ENCODE assay signal across 23 cellular contexts in the genomic region with DNA sequence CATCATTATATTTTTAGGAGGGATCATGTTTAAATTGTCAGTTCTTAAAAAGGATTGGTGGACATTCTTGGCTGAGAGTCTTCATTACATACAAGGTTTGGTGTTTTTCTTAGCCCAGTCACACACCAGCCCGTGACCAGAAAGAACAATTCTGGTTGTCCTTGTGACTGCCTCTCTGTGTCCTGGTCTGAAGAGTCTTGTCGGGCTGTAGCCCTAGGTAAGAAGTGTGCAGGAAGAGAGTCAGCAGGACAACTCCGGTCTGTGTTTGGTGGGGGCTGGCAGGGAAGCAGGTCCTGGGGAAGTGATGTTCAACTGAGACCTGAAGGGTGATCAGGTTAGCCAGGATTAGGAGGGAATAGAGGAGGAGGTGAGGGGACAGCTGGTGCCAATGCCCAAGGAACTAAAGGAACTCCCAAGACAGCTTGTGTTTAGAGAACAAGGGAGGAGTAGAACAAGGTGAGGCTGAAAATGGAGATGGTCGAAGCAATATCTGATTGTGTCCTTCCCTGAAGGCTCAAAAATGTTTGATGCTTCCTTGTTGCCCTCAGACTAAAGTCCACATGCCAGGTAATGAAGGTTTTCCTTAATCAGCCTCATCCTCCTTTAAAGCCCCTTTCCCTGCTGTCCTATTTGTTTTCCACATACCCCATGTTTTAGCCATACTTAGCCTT.
"Had no signal": no experiment of that assay in that cellular context is flagged by ENCODE, and none has a peak within 500 bp of the region (broad histone marks: within the 10 kb centered on the region; RNA-seq: fewer than 3 reads in every experiment).

No MANE protein-coding gene starts in this region.

- H3K27ac Mint-ChIP-seq: activated naive CD4-positive, alpha-beta T cell treated with anti-CD3 and anti-CD28 coated beads, Interleukin-2, amount 10 ng/mL, durations not matched to agents 7 days and 5 days; activated T-cell treated with anti-CD3 and anti-CD28 coated beads, Interleukin-2, amount 50 U/mL, for 72 hours; natural killer cell treated with Interleukin-12 subunit alpha and Interleukin-12 subunit beta and Interleukin-15 and Interleukin-18, amount 100 ng/mL, for 72 hours; T-helper 2 cell treated with Interferon-gamma antibody and Interleukin-4, amounts not matched to agents 5 μg/mL and 100 μg/mL, for 36 hours had no signal

- H3K4me1 Mint-ChIP-seq: stimulated activated naive CD8-positive, alpha-beta T cell treated with anti-CD3 and anti-CD28 coated beads, Interleukin-15, amount 100 ng/mL, for 72 hours had no signal

- H3K4me3 ChIP-seq: body of pancreas, dorsolateral prefrontal cortex, esophagus muscularis mucosa, gastrocnemius medialis, left ventricle myocardium inferior, pancreas, tibial nerve had no signal

- ATAC-seq: activated T-cell treated with anti-CD3 and anti-CD28 coated beads, Interleukin-2, amount 50 U/mL, for 72 hours; body of pancreas; gastrocnemius medialis; natural killer cell treated with Interleukin-12 subunit alpha and Interleukin-12 subunit beta and Interleukin-15 and Interleukin-18, amount 100 ng/mL, for 72 hours; pancreas; stimulated activated naive CD8-positive, alpha-beta T cell treated with anti-CD3 and anti-CD28 coated beads, Interleukin-15, amount 100 ng/mL, for 72 hours had no signal

- H3K27ac ChIP-seq: body of pancreas, dorsolateral prefrontal cortex, esophagus muscularis mucosa, gastrocnemius medialis, left ventricle myocardium inferior, pancreas had no signal

- H3K9me3 Mint-ChIP-seq: activated naive CD4-positive, alpha-beta T cell treated with anti-CD3 and anti-CD28 coated beads, Interleukin-2, amount 10 ng/mL, durations not matched to agents 7 days and 5 days; activated T-cell treated with anti-CD3 and anti-CD28 coated beads, Interleukin-2, amount 50 U/mL, for 72 hours; natural killer cell treated with Interleukin-12 subunit alpha and Interleukin-12 subunit beta and Interleukin-15 and Interleukin-18, amount 100 ng/mL, for 72 hours; stimulated activated naive CD8-positive, alpha-beta T cell treated with anti-CD3 and anti-CD28 coated beads, Interleukin-15, amount 100 ng/mL, for 72 hours; T-helper 2 cell treated with Interferon-gamma antibody and Interleukin-4, amounts not matched to agents 5 μg/mL and 100 μg/mL, for 36 hours had no signal

- H3K27me3 Mint-ChIP-seq: activated naive CD4-positive, alpha-beta T cell treated with anti-CD3 and anti-CD28 coated beads, Interleukin-2, amount 10 ng/mL, durations not matched to agents 7 days and 5 days; natural killer cell treated with Interleukin-12 subunit alpha and Interleukin-12 subunit beta and Interleukin-15 and Interleukin-18, amount 100 ng/mL, for 72 hours; stimulated activated naive CD8-positive, alpha-beta T cell treated with anti-CD3 and anti-CD28 coated beads, Interleukin-15, amount 100 ng/mL, for 72 hours had no signal

- H3K4me1 ChIP-seq: body of pancreas, gastrocnemius medialis had no signal

- H3K4me3 Mint-ChIP-seq: activated naive CD4-positive, alpha-beta T cell treated with anti-CD3 and anti-CD28 coated beads, Interleukin-2, amount 10 ng/mL, durations not matched to agents 7 days and 5 days; activated T-cell treated with anti-CD3 and anti-CD28 coated beads, Interleukin-2, amount 50 U/mL, for 72 hours; natural killer cell treated with Interleukin-12 subunit alpha and Interleukin-12 subunit beta and Interleukin-15 and Interleukin-18, amount 100 ng/mL, for 72 hours; stimulated activated naive CD8-positive, alpha-beta T cell treated with anti-CD3 and anti-CD28 coated beads, Interleukin-15, amount 100 ng/mL, for 72 hours; T-helper 2 cell treated with Interferon-gamma antibody and Interleukin-4, amounts not matched to agents 5 μg/mL and 100 μg/mL, for 36 hours had no signal

- DNase-seq: activated CD4-positive, alpha-beta T cell treated with anti-CD3 and anti-CD28 coated beads for 1 hour; activated CD8-positive, alpha-beta memory T cell treated with anti-CD3 and anti-CD28 coated beads, Interleukin-2, amount 50 U/mL, for 48 hours; activated effector memory CD4-positive, alpha-beta T cell treated with anti-CD3 and anti-CD28 coated beads, Interleukin-2, amount 50 U/mL, for 16 hours; activated naive CD4-positive, alpha-beta T cell treated with anti-CD3 and anti-CD28 coated beads, Interleukin-2, amount 10 ng/mL, durations not matched to agents 7 days and 5 days; activated T-cell treated with anti-CD3 and anti-CD28 coated beads, Interleukin-2, amount 50 U/mL, for 72 hours; amygdala; body of pancreas; central memory CD4-positive, alpha-beta T cell; dorsolateral prefrontal cortex; gastrocnemius medialis; hippocampal formation; kidney glomerular epithelial cell; left ventricle myocardium inferior; mammary epithelial cell; midbrain; pancreas; right cardiac atrium; stimulated activated CD4-positive, alpha-beta T cell treated with anti-CD3 and anti-CD28 coated beads, Interleukin-1b, Interleukin-23, amount 100 ng/mL, for 48 hours; stimulated activated naive CD8-positive, alpha-beta T cell treated with anti-CD3 and anti-CD28 coated beads, Interleukin-15, amount 100 ng/mL, for 72 hours had no signal

- H3K27me3 ChIP-seq: body of pancreas, dorsolateral prefrontal cortex, esophagus muscularis mucosa, gastrocnemius medialis, pancreas, tibial nerve had no signal

- H3K9me3 ChIP-seq: body of pancreas, esophagus muscularis mucosa, gastrocnemius medialis, left ventricle myocardium inferior, pancreas, tibial nerve had no signal
